8 cellular contexts compared by ENCODE assay signal in genomic region chr7:44200699-44201461, GRCh38. TPM values are rescaled to one million over a fixed set of nuclear protein-coding genes. Genes with fewer than 3 reads are reported as not detected.
DNase-seq lines count a peak whose midpoint lies in the region; ATAC-seq and TF ChIP-seq lines count a peak whose summit lies in the region.

TSS of gene YKT6 (plus strand) at chr7:44200978. CDS start at chr7:44201136, 158 bp downstream.

- H4K91ac ChIP-seq in mesenchymal stem cell (ENCODE audit: low read length), result peak within 1 kb of the TSS; percentile 95

- intact Hi-C loops in Caco-2 (cut with micrococcal nuclease; ENCODE audit: unreplicated experiment), result loop anchor here (1.0 to 5.0 kb wide), 2 partner anchors 70 to 119 kb away; partner anchors contain the start of gene POLM

- H3K14ac ChIP-seq in mesenchymal stem cell (ENCODE audit: low read length in 2 of 2), result peak within 1 kb of the TSS; percentile 57 to 99

- H3K27me3 Mint-ChIP-seq in Caco-2 (ENCODE audit: insufficient read depth, unreplicated experiment), result no peaks in the 10 kb centered on the region

- BruUV-seq in Caco-2 (replicated peaks; lab: Mats Ljungman, UMichigan), result no TSS peak

- H2BK120ac ChIP-seq in mesenchymal stem cell (ENCODE audit: low read depth, low read length), result peak within 1 kb of the TSS; percentile 79

- CTCF ChIA-PET in Caco-2 (lab: Charles Lee), result interaction anchor here (0.6 to 1.6 kb wide), 6 partner anchors 14 to 181 kb away, joined by 3 to 12 read pairs (median 4); no protein-coding TSS in a partner anchor

- peak within 1 kb of the TSS; percentile 88 for H3K4me2 ChIP-seq in mesenchymal stem cell (ENCODE audit: low read length, poor library complexity, severe bottlenecking)

- H3K36me3 ChIP-seq in Caco-2 (ENCODE audit: control insufficient read depth, insufficient read depth, low read length) (no peaks in the 10 kb centered on the region), endocrine pancreas (ENCODE audit: control insufficient read depth, insufficient read depth, low read length) (peaks cover under 1% of the 10 kb centered on the region), mesenchymal stem cell (ENCODE audit: control insufficient read depth in 1 of 2, insufficient read depth in 2 of 2, low read depth in 1 of 2, low read length in 2 of 2) (peaks cover 8 to 23% of the 10 kb centered on the region in 2 experiments)

- H3K27ac ChIP-seq in mesenchymal stem cell (ENCODE audit: low read length, poor library complexity, severe bottlenecking), result peak within 1 kb of the TSS; percentile 74

- H3K36me3 Mint-ChIP-seq in Caco-2 (ENCODE audit: insufficient read depth, unreplicated experiment), result peaks cover 7% of the 10 kb centered on the region

- peak within 1 kb of the TSS; percentile 96 to 98 for H3K18ac ChIP-seq in mesenchymal stem cell (ENCODE audit: low read depth in 1 of 2, low read length in 2 of 2)

- H3K9ac ChIP-seq in endocrine pancreas (ENCODE audit: control insufficient read depth, insufficient read depth, low read length), result peak within 1 kb of the TSS; percentile 80
- peak within 1 kb of the TSS; percentile 93 for H3K9ac ChIP-seq in mesenchymal stem cell (ENCODE audit: low read length)

- H3K27me3 ChIP-seq in Caco-2 (replicated peaks; ENCODE audit: control insufficient read depth, insufficient read depth, low read length) (no peaks in the 10 kb centered on the region), endocrine pancreas (ENCODE audit: control insufficient read depth, insufficient read depth, low read length) (no peaks in the 10 kb centered on the region), mesenchymal stem cell (ENCODE audit: control insufficient read depth in 1 of 2, insufficient read depth in 1 of 2, low read length in 2 of 2) (peaks cover 0 to 10% of the 10 kb centered on the region in 2 experiments)

- peak; percentile 42 to 59 for TF ChIP-seq CTCF in Caco-2 (IDR thresholded peaks at IDR 0.05; ENCODE audit: insufficient read depth in 1 of 2, low read depth in 1 of 2, low read length in 1 of 2, severe bottlenecking in 1 of 2, unreplicated experiment in 1 of 2)

- H3K9me3 Mint-ChIP-seq in Caco-2 (ENCODE audit: unreplicated experiment), result no peaks in the 10 kb centered on the region

- H3K4me3 ChIP-seq in Caco-2 (ENCODE audit: low read depth, low read length) (peak within 1 kb of the TSS; percentile 100), endocrine pancreas (ENCODE audit: control insufficient read depth, insufficient read depth, low read length) (peak within 1 kb of the TSS; percentile 61), mesenchymal stem cell (ENCODE audit: insufficient read depth in 1 of 2, low read depth in 1 of 2, low read length in 2 of 2) (peak within 1 kb of the TSS; percentile 97 to 100)

- peak within 1 kb of the TSS; percentile 61 for H3K27ac Mint-ChIP-seq in Caco-2 (ENCODE audit: unreplicated experiment)

- H3K4ac ChIP-seq in mesenchymal stem cell (ENCODE audit: low read depth in 1 of 2, low read length in 2 of 2), result peak within 1 kb of the TSS; percentile 98 to 99

- H2AK5ac ChIP-seq in mesenchymal stem cell (ENCODE audit: low read length, severe bottlenecking), result peak within 1 kb of the TSS; percentile 89

- no peaks in the 10 kb centered on the region for H3K9me3 ChIP-seq in Caco-2
- no peaks in the 10 kb centered on the region for H3K9me3 ChIP-seq in endocrine pancreas (ENCODE audit: control insufficient read depth, low read length)
- no peaks in the 10 kb centered on the region for H3K9me3 ChIP-seq in mesenchymal stem cell (ENCODE audit: control insufficient read depth, low read length)

- H2BK15ac ChIP-seq in mesenchymal stem cell (ENCODE audit: low read depth, poor library complexity, severe bottlenecking), result peak within 1 kb of the TSS; percentile 90

- ATAC-seq in GM21360 (IDR thresholded peaks at IDR 0.05; ENCODE audit: unreplicated experiment), result peak; percentile 97

- DNase-seq in Caco-2 (peak; percentile 96 to 97), HT1080 (ENCODE audit: low read depth) (peak; percentile 95), NOMO-1 (lab: John Stamatoyannopoulos, UW; ENCODE audit: unreplicated experiment in 2 of 2) (peak; percentile 93 to 94), mesenchymal stem cell (peak; percentile 95)
- peak; percentile 86 to 91 for DNase-seq in activated CD8-positive, alpha-beta memory T cell treated with anti-CD3 and anti-CD28 coated beads for 4 hours (ENCODE audit: low read depth in 2 of 2)
- DNase-seq in stimulated activated CD8-positive, alpha-beta memory T cell treated with anti-CD3 and anti-CD28 coated beads, Interleukin-12 subunit alpha, Interleukin-12 subunit beta, amount 100 ng/mL, for 4 hours (ENCODE audit: low read depth), result peak; percentile 89

- H4K8ac ChIP-seq in mesenchymal stem cell (ENCODE audit: low read length), result peak within 1 kb of the TSS; percentile 98

- H2BK12ac ChIP-seq in mesenchymal stem cell (ENCODE audit: low read length in 2 of 2), result peak within 1 kb of the TSS in 1 of 2 experiments; percentile 39

- POLR2A ChIA-PET in Caco-2 (lab: Charles Lee), result interaction anchor here (0.5 to 0.7 kb wide), 2 partner anchors 19 to 296 kb away, joined by 3 to 8 read pairs; no protein-coding TSS in a partner anchor

- no peaks in the 10 kb centered on the region for H3K4me1 Mint-ChIP-seq in Caco-2 (ENCODE audit: low read depth, unreplicated experiment)

- H2BK5ac ChIP-seq in mesenchymal stem cell (ENCODE audit: low read depth, low read length, poor library complexity, severe bottlenecking), result no peak within 1 kb of the TSS

- peaks cover 9% of the 10 kb centered on the region for H3K4me1 ChIP-seq in Caco-2
- H3K4me1 ChIP-seq in endocrine pancreas (ENCODE audit: control insufficient read depth, insufficient read depth, low read length), result peaks cover 10% of the 10 kb centered on the region
- H3K4me1 ChIP-seq in mesenchymal stem cell (ENCODE audit: control insufficient read depth, insufficient read depth, low read depth, low read length), result peaks cover 4% of the 10 kb centered on the region

- under 1% methylated on average over 50 of the region's 58 CpGs for WGBS in mesenchymal stem cell

- H3K23ac ChIP-seq in mesenchymal stem cell (ENCODE audit: low read length in 2 of 2), result peak within 1 kb of the TSS in 1 of 2 experiments; percentile 66

- H2AFZ ChIP-seq in mesenchymal stem cell (ENCODE audit: low read depth, low read length), result peak within 1 kb of the TSS; percentile 96

- peaks cover 7% of the 10 kb centered on the region for H3K79me1 ChIP-seq in mesenchymal stem cell (replicated peaks; ENCODE audit: low read length, poor library complexity, severe bottlenecking)

- peak within 1 kb of the TSS; percentile 82 for H3K4me3 Mint-ChIP-seq in Caco-2 (ENCODE audit: unreplicated experiment)

RNA-seq across cellular contexts. Expression of gene YKT6, which starts in this region (rescaled TPM):
- total RNA-seq in Caco-2 (2022), result 117 and 123 TPM in 2 replicates
- 165 and 201 TPM in 2 replicates for total RNA-seq in HT1080 (2014; rRNA removed; shearing (Covaris generic))
- polyA plus RNA-seq in HT1080 (2015; cell fraction: cytosol; rRNA removed), result 138 and 153 TPM in 2 replicates
- 106 and 111 TPM in 2 replicates for polyA plus RNA-seq in HT1080 (2015; cell fraction: nucleus; rRNA removed)
- 133 TPM for polyA plus RNA-seq in mesenchymal stem cell (2013, experiment 1 of 2)
- 137 TPM for polyA plus RNA-seq in mesenchymal stem cell (2013, experiment 2 of 2)

Comparison
In these comparisons a context has a peak if more than half of its experiments do, and no peak if none do; other contexts are left out.
1. Peak in every context shown above with its lines: DNase-seq, ATAC-seq, H3K4me3 ChIP-seq and H3K27ac ChIP-seq.